In the genomic region with DNA sequence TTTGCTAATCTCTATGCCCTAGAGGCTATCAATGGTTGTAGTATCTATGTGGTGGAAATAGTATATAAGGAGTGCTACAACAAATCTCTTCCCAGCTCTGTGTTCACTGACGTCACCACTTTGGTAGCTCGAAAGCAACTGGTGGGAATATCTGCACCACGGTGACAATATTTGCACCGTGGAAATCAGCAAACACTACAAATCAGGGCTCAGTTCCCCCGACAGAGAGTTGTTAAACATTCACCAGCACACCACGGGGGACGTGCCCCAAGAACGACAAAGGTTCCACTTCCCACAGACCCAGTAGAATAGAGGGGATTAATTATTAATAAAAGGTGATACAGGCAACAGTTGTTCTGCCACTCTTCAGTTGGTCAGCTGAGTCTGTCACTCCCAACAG, we compare ENCODE assay signal across 17 cellular contexts.
"Had no signal": no experiment of that assay in that cellular context is flagged by ENCODE, and none has a peak within 500 bp of the region (broad histone marks: within the 10 kb centered on the region; RNA-seq: fewer than 3 reads in every experiment).

No MANE protein-coding gene starts in this region.

- H3K27me3 ChIP-seq: cardiac muscle cell, upper lobe of left lung had no signal

- H3K9me3 ChIP-seq: upper lobe of left lung had no signal

- DNase-seq: activated CD4-positive, alpha-beta memory T cell treated with anti-CD3 and anti-CD28 coated beads, Interleukin-2, amount 10 ng/mL, durations not matched to agents 7 days and 5 days; activated CD4-positive, alpha-beta T cell treated with anti-CD3 and anti-CD28 coated beads, Interleukin-2, amount 10 ng/mL, durations not matched to agents 24 days and 14 days; activated effector memory CD4-positive, alpha-beta T cell treated with Interleukin-2 at 50 U/mL for 16 hours; activated naive CD4-positive, alpha-beta T cell treated with anti-CD3 and anti-CD28 coated beads, Interleukin-2, amount 10 ng/mL, durations not matched to agents 7 days and 5 days; activated naive CD8-positive, alpha-beta T cell treated with anti-CD3 and anti-CD28 coated beads, Interleukin-2, amount 50 U/mL, for 24 hours; activated T-cell treated with anti-CD3 and anti-CD28 coated beads, Interleukin-2, amount 50 U/mL, for 72 hours; erythroblast; foreskin fibroblast; kidney; nucleus accumbens; stimulated activated CD4-positive, alpha-beta T cell treated with anti-CD3 and anti-CD28 coated beads, Interleukin-2, amount 100 ng/mL, for 48 hours; stimulated activated CD8-positive, alpha-beta memory T cell treated with anti-CD3 and anti-CD28 coated beads, Interleukin-4, amount 100 ng/mL, for 48 hours; stimulated activated naive CD4-positive, alpha-beta T cell; upper lobe of left lung had no signal

- H3K36me3 ChIP-seq: cardiac muscle cell, thoracic aorta, upper lobe of left lung had no signal

- ATAC-seq: activated naive CD8-positive, alpha-beta T cell treated with anti-CD3 and anti-CD28 coated beads, Interleukin-2, amount 50 U/mL, for 24 hours; activated T-cell treated with anti-CD3 and anti-CD28 coated beads, Interleukin-2, amount 50 U/mL, for 72 hours had no signal

- H3K4me1 ChIP-seq: upper lobe of left lung had no signal

- FAIRE-seq: endometrium, kidney had no signal

- H3K27ac ChIP-seq: cardiac muscle cell, thoracic aorta, upper lobe of left lung had no signal

- H3K4me3 ChIP-seq: cardiac muscle cell, thoracic aorta, upper lobe of left lung had no signal
